ENCODE assay signal across 30 cellular contexts in the genomic region with DNA sequence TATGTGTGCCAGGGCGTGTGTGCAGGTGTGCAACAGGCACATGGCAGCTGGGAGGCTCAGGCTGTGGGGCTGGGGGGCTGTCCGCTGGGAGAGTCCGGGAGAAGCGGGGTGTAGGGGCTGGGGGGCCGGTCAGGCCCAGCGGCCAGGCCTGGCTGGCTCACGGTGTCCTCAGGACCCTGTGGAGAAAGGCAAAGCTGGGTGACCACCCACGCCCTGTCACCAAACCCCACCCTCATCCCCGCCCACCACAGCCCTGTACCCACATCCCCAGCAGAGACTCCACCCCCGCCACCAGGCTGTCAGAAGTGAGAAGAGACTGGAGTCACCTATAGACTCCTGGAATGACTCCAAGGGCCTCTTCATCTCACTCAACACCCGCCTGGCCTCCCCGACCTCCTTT.
DNase-seq lines count a peak whose midpoint lies in the region; ATAC-seq, FAIRE-seq and TF ChIP-seq lines count a peak whose summit lies in the region.
"Had no signal": no experiment of that assay in that cellular context is flagged by ENCODE, and none has a peak within 500 bp of the region (broad histone marks: within the 10 kb centered on the region; RNA-seq: fewer than 3 reads in every experiment).

No MANE protein-coding gene starts in this region.

- POLR2A ChIA-PET in H1 (lab: Charles Lee; ENCODE audit: partially characterized antibody), result interaction anchor here (0.9 kb wide), 1 partner anchor 14 kb away, joined by 3 read pairs; no protein-coding TSS in a partner anchor

- H4K91ac ChIP-seq in H1 (replicated peaks; ENCODE audit: insufficient read length, low read length), result no peak overlapping the region

- H2BK15ac ChIP-seq in H1 (ENCODE audit: low read length), result no peak overlapping the region

- no peak overlapping the region for H4K5ac ChIP-seq in H1 (ENCODE audit: insufficient read length, low read depth, low read length)

- CTCF ChIA-PET in H1 (lab: Charles Lee; ENCODE audit: partially characterized antibody), result interaction anchor here (0.8 to 2.7 kb wide), 3 partner anchors 8 to 128 kb away, joined by 3 to 9 read pairs (median 7); no protein-coding TSS in a partner anchor

- no peak overlapping the region for H3K9ac ChIP-seq in H1 (replicated peaks in 1 of 4; ENCODE audit: extremely low read depth in 1 of 4, low read depth in 3 of 4, low read length in 3 of 4)

- no peak overlapping the region for H3K4me2 ChIP-seq in H1 (ENCODE audit: insufficient read depth in 1 of 2, low read depth in 2 of 2, low read length in 2 of 2)

- no peak overlapping the region for H2BK20ac ChIP-seq in H1 (ENCODE audit: low read length)

- no peaks in the 10 kb centered on the region; the same call in 1 of the 2 replicates for H3K23me2 ChIP-seq in H1 (ENCODE audit: low read depth, low read length)

- no peaks in the 10 kb centered on the region for H3K36me3 ChIP-seq in H1 (ENCODE audit: control insufficient read depth in 2 of 4, insufficient read depth in 4 of 4, low read length in 3 of 4)

- no peak overlapping the region for H2BK120ac ChIP-seq in H1 (replicated peaks; ENCODE audit: low read depth, low read length)

- no peak for TF ChIP-seq RAD21 in H1 (IDR thresholded peaks at IDR 0.05 in 1 of 2, conservative IDR thresholded peaks at IDR 0.05 in 1 of 2; ENCODE audit: low read depth in 2 of 2, low read length in 2 of 2)

- H3K27me3 ChIP-seq in H1 (replicated peaks in 1 of 4; ENCODE audit: control insufficient read depth in 3 of 4, extremely low read depth in 1 of 4, insufficient read depth in 3 of 4, low read length in 3 of 4), result no peaks in the 10 kb centered on the region; a peak in 1 of 7 replicates
- H3K27me3 ChIP-seq: BE2C had no signal

- no peaks in the 10 kb centered on the region for H3K9me3 ChIP-seq in H1 (ENCODE audit: insufficient read depth in 2 of 2, low read depth in 1 of 2, low read length in 1 of 2)
- H3K9me3 ChIP-seq: BE2C, psoas muscle had no signal

- TF ChIP-seq POLR2A in H1 (IDR thresholded peaks at IDR 0.05; ENCODE audit: control extremely low read depth in 1 of 2, low read depth in 2 of 2, low read length in 2 of 2), result no peak

- no peak overlapping the region for H3K4me3 ChIP-seq in H1 (ENCODE audit: extremely low read depth in 1 of 4, insufficient read depth in 2 of 4, low read depth in 3 of 4, low read length in 4 of 4)
- H3K4me3 ChIP-seq: psoas muscle had no signal

- no peak overlapping the region for H3K18ac ChIP-seq in H1 (ENCODE audit: extremely low read depth, low read length)

- no peak overlapping the region for H3K14ac ChIP-seq in H1 (ENCODE audit: insufficient read length)

- H2BK12ac ChIP-seq in H1 (ENCODE audit: low read depth, low read length), result no peak overlapping the region

- FAIRE-seq in H1 (lab: Jason Lieb, UNC), result no peak
- FAIRE-seq: colon, GM18507, islet of Langerhans had no signal

- TF ChIP-seq EP300 in H1 (IDR thresholded peaks at IDR 0.05; ENCODE audit: borderline replicate concordance in 1 of 2, low read depth in 2 of 2, low read length in 2 of 2), result no peak

- TF ChIP-seq CTCF in H1 (IDR thresholded peaks at IDR 0.05; ENCODE audit: control extremely low read depth in 1 of 3, insufficient read depth in 1 of 3, low read depth in 1 of 3, low read length in 3 of 3), result no peak

- WGBS in H1 (ENCODE audit: extremely low coverage in 1 of 2, insufficient coverage in 1 of 2, insufficient read length in 1 of 2, insufficient replicate concordance in 2 of 2, low coverage in 1 of 2, low lambda C conversion rate in 2 of 2, missing lambda C conversion rate in 1 of 2), 2 experiments, result 86% methylated on average over 7 of the region's 12 CpGs; no CpG with 5 or more reads in 1 of the 2 experiments

- peak overlapping the region; percentile 57 for H4K8ac ChIP-seq in H1 (ENCODE audit: extremely low read depth, insufficient read depth, low read length)

- no peaks in the 10 kb centered on the region for H3K4me1 ChIP-seq in H1 (replicated peaks in 1 of 4; ENCODE audit: control insufficient read depth in 3 of 4, insufficient read depth in 4 of 4, low read length in 3 of 4)

- H3K56ac ChIP-seq in H1 (replicated peaks; ENCODE audit: insufficient read length, low read depth, low read length), result no peak overlapping the region

- DNase-seq in activated T-cell treated with anti-CD3 and anti-CD28 coated beads for 48 hours (ENCODE audit: low read depth) (peak; percentile 36), H1 (ENCODE audit: low read depth in 1 of 2, low spot score in 2 of 2) (no peak), COR-L47 (lab: John Stamatoyannopoulos, UW) (no peak), hepatic stellate cell (ENCODE audit: low spot score) (no peak)
- no peak for DNase-seq in activated T-cell treated with anti-CD3 and anti-CD28 coated beads, Interleukin-2, amount 50 U/mL, for 1 hour
- peak; percentile 22 for DNase-seq in stimulated activated naive CD4-positive, alpha-beta T cell treated with Interleukin-2 at 50 U/mL for 16 hours (lab: John Stamatoyannopoulos, UW)
- DNase-seq in stimulated activated naive CD4-positive, alpha-beta T cell (lab: John Stamatoyannopoulos, UW), result no peak
- DNase-seq: activated CD8-positive, alpha-beta memory T cell treated with anti-CD3 and anti-CD28 coated beads, Interleukin-2, amount 50 U/mL, for 4 hours; activated gamma-delta T cell treated with Interleukin-2 at 50 U/mL for 16 hours; amygdala; BE2C; CD8-positive, alpha-beta memory T cell; DMS153; effector CD8-positive, alpha-beta T cell; KBM-7; left ventricle myocardium superior; naive B cell; NCI-H1105; NCI-H2029; NCI-H526; NK-92 treated with Interleukin-12 subunit alpha and Interleukin-12 subunit beta, amount 100 ng/mL, for 24 hours; occipital lobe; psoas muscle; SHP77 had no signal

- H3K23ac ChIP-seq in H1 (ENCODE audit: insufficient read length), result no peak overlapping the region

- no peak overlapping the region for H3K27ac ChIP-seq in H1 (ENCODE audit: low read depth, low read length)
- H3K27ac ChIP-seq: epithelial cell of prostate, psoas muscle had no signal

- no peak overlapping the region for H2AK5ac ChIP-seq in H1 (ENCODE audit: low read depth, low read length)

- no peak overlapping the region; the same call in 1 of the 2 replicates for H2BK5ac ChIP-seq in H1 (ENCODE audit: low read depth, low read length)

- H4K20me1 ChIP-seq in H1 (replicated peaks in 1 of 2; ENCODE audit: control insufficient read depth in 1 of 2, insufficient read depth in 2 of 2, low read length in 2 of 2), result no peaks in the 10 kb centered on the region

- no peaks in the 10 kb centered on the region for H3K79me2 ChIP-seq in H1 (ENCODE audit: control insufficient read depth in 1 of 2, insufficient read depth in 2 of 2, low read length in 2 of 2)

- no peak overlapping the region for H3K4ac ChIP-seq in H1 (replicated peaks; ENCODE audit: insufficient read length, low read depth, low read length)

- no peaks in the 10 kb centered on the region for H3K79me1 ChIP-seq in H1 (ENCODE audit: low read depth, low read length)

- no peak overlapping the region for H2AFZ ChIP-seq in H1 (ENCODE audit: low read length)

- ATAC-seq in HG03097 (IDR thresholded peaks at IDR 0.05; ENCODE audit: low FRiP score, unreplicated experiment), result no peak
- ATAC-seq: HCT116, left ventricle myocardium superior, psoas muscle had no signal

TF ChIP-seq in H1, 55 proteins besides CTCF, POLR2A, EP300 and RAD21:
- TF ChIP-seq RFX5 (IDR thresholded peaks at IDR 0.05; ENCODE audit: borderline replicate concordance, low read depth, low read length), result no peak
- TF ChIP-seq SIN3A (conservative IDR thresholded peaks at IDR 0.05 in 1 of 2, IDR thresholded peaks at IDR 0.05 in 1 of 2; ENCODE audit: low read depth in 1 of 2, low read length in 2 of 2), result no peak
- no peak for TF ChIP-seq POLR2AphosphoS5 (IDR thresholded peaks at IDR 0.05; ENCODE audit: low read depth, low read length)
- TF ChIP-seq JUN (IDR thresholded peaks at IDR 0.05; ENCODE audit: low read depth, low read length), result no peak
- no peak for TF ChIP-seq SUZ12 (IDR thresholded peaks at IDR 0.05; ENCODE audit: low read length)
- TF ChIP-seq, protein P1, sequence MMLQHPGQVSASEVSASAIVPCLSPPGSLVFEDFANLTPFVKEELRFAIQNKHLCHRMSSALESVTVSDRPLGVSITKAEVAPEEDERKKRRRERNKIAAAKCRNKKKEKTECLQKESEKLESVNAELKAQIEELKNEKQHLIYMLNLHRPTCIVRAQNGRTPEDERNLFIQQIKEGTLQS (IDR thresholded peaks at IDR 0.05; ENCODE audit: insufficient read depth, low read depth, low read length), result no peak
- TF ChIP-seq BCL11A (IDR thresholded peaks at IDR 0.05; ENCODE audit: low read depth in 2 of 2, low read length in 2 of 2), result no peak
- TF ChIP-seq HDAC2 (IDR thresholded peaks at IDR 0.05; ENCODE audit: borderline replicate concordance in 1 of 2, low read depth in 2 of 2, low read length in 2 of 2), result no peak
- TF ChIP-seq TAF7 (optimal IDR thresholded peaks at IDR 0.05; ENCODE audit: borderline replicate concordance, low read depth, low read length), result no peak
- no peak for TF ChIP-seq GTF2F1 (IDR thresholded peaks at IDR 0.05; ENCODE audit: borderline replicate concordance, low read depth, low read length)
- TF ChIP-seq, protein P2, sequence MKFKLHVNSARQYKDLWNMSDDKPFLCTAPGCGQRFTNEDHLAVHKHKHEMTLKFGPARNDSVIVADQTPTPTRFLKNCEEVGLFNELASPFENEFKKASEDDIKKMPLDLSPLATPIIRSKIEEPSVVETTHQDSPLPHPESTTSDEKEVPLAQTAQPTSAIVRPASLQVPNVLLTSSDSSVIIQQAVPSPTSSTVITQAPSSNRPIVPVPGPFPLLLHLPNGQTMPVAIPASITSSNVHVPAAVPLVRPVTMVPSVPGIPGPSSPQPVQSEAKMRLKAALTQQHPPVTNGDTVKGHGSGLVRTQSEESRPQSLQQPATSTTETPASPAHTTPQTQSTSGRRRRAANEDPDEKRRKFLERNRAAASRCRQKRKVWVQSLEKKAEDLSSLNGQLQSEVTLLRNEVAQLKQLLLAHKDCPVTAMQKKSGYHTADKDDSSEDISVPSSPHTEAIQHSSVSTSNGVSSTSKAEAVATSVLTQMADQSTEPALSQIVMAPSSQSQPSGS (IDR thresholded peaks at IDR 0.05; ENCODE audit: low read length), result no peak
- no peak for TF ChIP-seq POU5F1 (IDR thresholded peaks at IDR 0.05; ENCODE audit: low read depth, low read length)
- no peak for TF ChIP-seq SAP30 (IDR thresholded peaks at IDR 0.05; ENCODE audit: insufficient read depth, insufficient replicate concordance, low read length)

Comparison
In these comparisons a context has a peak if more than half of its experiments do, and no peak if none do; other contexts are left out.
1. DNase-seq: peak in activated T-cell treated with anti-CD3 and anti-CD28 coated beads for 48 hours (single experiment) and stimulated activated naive CD4-positive, alpha-beta T cell treated with Interleukin-2 at 50 U/mL for 16 hours (single experiment); none in activated T-cell treated with anti-CD3 and anti-CD28 coated beads, Interleukin-2, amount 50 U/mL, for 1 hour (single experiment), stimulated activated naive CD4-positive, alpha-beta T cell (0 of 6), H1 (0 of 2), COR-L47 (single experiment) and hepatic stellate cell (single experiment).